In the genomic region with DNA sequence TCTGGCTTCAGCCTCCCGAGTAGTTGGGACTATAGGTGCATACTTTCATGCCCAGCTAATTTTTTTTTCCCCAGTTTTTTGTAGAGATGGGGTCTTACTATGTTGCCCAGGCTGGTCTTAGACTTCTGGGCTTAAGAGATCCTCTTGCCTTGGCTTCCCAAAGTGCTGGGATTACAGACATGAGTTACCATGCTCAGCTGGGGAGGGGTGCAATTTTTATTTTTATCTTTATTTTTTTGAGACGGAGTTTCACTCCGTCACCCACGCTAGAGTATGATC, we compare ENCODE assay signal across 18 cellular contexts. TPM values are rescaled to one million over a fixed set of nuclear protein-coding genes. Genes with fewer than 3 reads are reported as not detected.
DNase-seq lines count a peak whose midpoint lies in the region; ATAC-seq and TF ChIP-seq lines count a peak whose summit lies in the region.
"Had no signal": no experiment of that assay in that cellular context is flagged by ENCODE, and none has a peak within 500 bp of the region (broad histone marks: within the 10 kb centered on the region; RNA-seq: fewer than 3 reads in every experiment).

No MANE protein-coding gene starts in this region.

- peak overlapping the region; percentile 61 for H3K27ac ChIP-seq in AG04450 (ENCODE audit: low read depth, low read length)
- H3K27ac ChIP-seq in coronary artery = peak overlapping the region in 1 of 2 donors; percentile 2
- no peak overlapping the region for H3K27ac ChIP-seq in rectal smooth muscle tissue (ENCODE audit: low read depth, low read length)

- POLR2A ChIA-PET in AG04450 (lab: Yijun Ruan, JAX) = interaction anchor here (0.8 to 1.0 kb wide), 2 partner anchors 13 to 22 kb away, joined by 3 to 4 read pairs; no protein-coding TSS in a partner anchor

- H3K27me3 ChIP-seq in AG04450 (ENCODE audit: control insufficient read depth, insufficient read depth, low read length) (no peaks in the 10 kb centered on the region), rectal smooth muscle tissue (ENCODE audit: control insufficient read depth, insufficient read depth, low read length) (no peaks in the 10 kb centered on the region)
- H3K27me3 ChIP-seq: esophagus squamous epithelium had no signal

- H3K4me1 Mint-ChIP-seq in IgD-negative memory B cell = peaks cover 16 to 23% (median 20%) of the 10 kb centered on the region in 3 donors

- H3K36me3 ChIP-seq in rectal smooth muscle tissue (ENCODE audit: control insufficient read depth, insufficient read depth, low read length) = no peaks in the 10 kb centered on the region
- H3K36me3 ChIP-seq: esophagus squamous epithelium had no signal

- no peak for TF ChIP-seq CTCF in AG04450 (IDR thresholded peaks at IDR 0.05; ENCODE audit: low read depth, low read length)
- TF ChIP-seq CTCF in coronary artery (IDR thresholded peaks at IDR 0.05) = no peak

- peak overlapping the region in 3 of 4 donors; percentile 20 to 92 (median 87) for H3K4me3 Mint-ChIP-seq in IgD-negative memory B cell

- no peaks in the 10 kb centered on the region for H3K36me3 Mint-ChIP-seq in IgD-negative memory B cell

- peaks cover 12% of the 10 kb centered on the region for H3K27me3 Mint-ChIP-seq in IgD-negative memory B cell

- peak overlapping the region in 1 of 3 donors; percentile 63 for H3K27ac Mint-ChIP-seq in IgD-negative memory B cell

- CTCF ChIA-PET in AG04450 (lab: Charles Lee) = interaction anchor here (1.0 to 1.6 kb wide), 3 partner anchors 9 to 50 kb away, joined by 3 to 5 read pairs (median 3); no protein-coding TSS in a partner anchor

- no peak overlapping the region for H3K9ac ChIP-seq in rectal smooth muscle tissue (ENCODE audit: low read length)

- H3K4me3 ChIP-seq in AG04450 (ENCODE audit: low read depth, low read length) (no peak overlapping the region; the same call in 1 of the 2 replicates), coronary artery (peak overlapping the region; percentile 43), rectal smooth muscle tissue (ENCODE audit: low read length) (peak overlapping the region; percentile 54)

- no peak for DNase-seq in AG04450 (ENCODE audit: low read depth, low spot score)
- DNase-seq in coronary artery (ENCODE audit: low spot score) = no peak
- no peak for DNase-seq in medulla oblongata (ENCODE audit: extremely low spot score)
- no peak for DNase-seq in NCI-H69 (lab: John Stamatoyannopoulos, UW)
- DNase-seq in NCI-H2029 treated with DMSO at 0.1 percent for 48 hours (lab: John Stamatoyannopoulos, UW) = no peak
- DNase-seq: activated naive CD4-positive, alpha-beta T cell; central memory CD4-positive, alpha-beta T cell; DND-41; effector CD4-positive, alpha-beta T cell; esophagus squamous epithelium; glutamatergic neuron; NCI-H2081 treated with DMSO at 0.1 percent for 48 hours; NCI-H524; stimulated activated CD4-positive, alpha-beta T cell treated with anti-CD3 and anti-CD28 coated beads, Interleukin-2, amount 100 ng/mL, for 48 hours; substantia nigra had no signal

- H3K9me3 Mint-ChIP-seq in IgD-negative memory B cell = no peaks in the 10 kb centered on the region

- H3K9me3 ChIP-seq in AG04450 (ENCODE audit: control insufficient read depth, insufficient read depth, low read length) = no peaks in the 10 kb centered on the region
- H3K9me3 ChIP-seq: esophagus squamous epithelium had no signal

- H3K4me1 ChIP-seq in rectal smooth muscle tissue (ENCODE audit: control insufficient read depth, insufficient read depth, low read length) = no peaks in the 10 kb centered on the region

- no peak for ATAC-seq in HG03039 (IDR thresholded peaks at IDR 0.05; ENCODE audit: unreplicated experiment)

RNA-seq across cellular contexts. Expression of a gene that starts 49.7 kb away (rescaled TPM):
- 1.8 and 2.7 TPM in 2 replicates for polyA plus RNA-seq in AG04450 (2011; rRNA removed)
- polyA minus RNA-seq in AG04450 (2011; rRNA and poly(A)+ RNA removed) = 3.3 and 4.2 TPM in 2 replicates
- not detected for polyA plus RNA-seq in IgD-negative memory B cell
